Comparison of ENCODE assay signal across 21 cellular contexts in genomic region chr10:97371696-97372095, GRCh38.
"Had no signal": no experiment of that assay in that cellular context is flagged by ENCODE, and none has a peak within 500 bp of the region (broad histone marks: within the 10 kb centered on the region; RNA-seq: fewer than 3 reads in every experiment).

No MANE protein-coding gene starts in this region.

- H3K4me1 ChIP-seq: ascending aorta, tibial nerve, vagina had no signal

- H3K4me3 Mint-ChIP-seq: activated CD4-positive, alpha-beta T cell treated with anti-CD3 and anti-CD28 coated beads, Interleukin-2, amount 10 ng/mL, durations not matched to agents 7 days and 5 days; activated naive CD4-positive, alpha-beta T cell treated with anti-CD3 and anti-CD28 coated beads, Interleukin-2, amount 10 ng/mL, durations not matched to agents 7 days and 5 days; central memory CD8-positive, alpha-beta T cell; naive thymus-derived CD8-positive, alpha-beta T cell had no signal

- H3K27me3 Mint-ChIP-seq: activated CD4-positive, alpha-beta T cell treated with anti-CD3 and anti-CD28 coated beads, Interleukin-2, amount 10 ng/mL, durations not matched to agents 7 days and 5 days; activated naive CD4-positive, alpha-beta T cell treated with anti-CD3 and anti-CD28 coated beads, Interleukin-2, amount 10 ng/mL, durations not matched to agents 7 days and 5 days; central memory CD8-positive, alpha-beta T cell; naive thymus-derived CD8-positive, alpha-beta T cell had no signal

- H3K27ac ChIP-seq: ascending aorta, coronary artery, gastrocnemius medialis, tibial nerve, vagina had no signal

- H3K27ac Mint-ChIP-seq: activated CD4-positive, alpha-beta T cell treated with anti-CD3 and anti-CD28 coated beads, Interleukin-2, amount 10 ng/mL, durations not matched to agents 7 days and 5 days; activated naive CD4-positive, alpha-beta T cell treated with anti-CD3 and anti-CD28 coated beads, Interleukin-2, amount 10 ng/mL, durations not matched to agents 7 days and 5 days; naive thymus-derived CD8-positive, alpha-beta T cell had no signal

- H3K9me3 ChIP-seq: ascending aorta, gastrocnemius medialis, heart left ventricle, mucosa of descending colon, tibial nerve, vagina had no signal

- ATAC-seq: activated CD4-positive, CD25-positive, alpha-beta regulatory T cell treated with anti-CD3 and anti-CD28 coated beads, Interleukin-2, amount 50 U/mL, for 24 hours; gastrocnemius medialis; heart left ventricle; naive thymus-derived CD8-positive, alpha-beta T cell; stimulated activated naive CD8-positive, alpha-beta T cell treated with anti-CD3 and anti-CD28 coated beads, Interleukin-15, Interleukin-2, amounts not matched to agents 100 U/mL and 50 U/mL, for 24 hours had no signal

- H3K27me3 ChIP-seq: ascending aorta, gastrocnemius medialis, heart left ventricle, tibial nerve, vagina had no signal

- H3K4me3 ChIP-seq: ascending aorta, coronary artery, gastrocnemius medialis, heart left ventricle, mucosa of descending colon, tibial nerve, vagina had no signal

- H3K9me3 Mint-ChIP-seq: activated CD4-positive, alpha-beta T cell treated with anti-CD3 and anti-CD28 coated beads, Interleukin-2, amount 10 ng/mL, durations not matched to agents 7 days and 5 days; activated naive CD4-positive, alpha-beta T cell treated with anti-CD3 and anti-CD28 coated beads, Interleukin-2, amount 10 ng/mL, durations not matched to agents 7 days and 5 days; central memory CD8-positive, alpha-beta T cell; naive thymus-derived CD8-positive, alpha-beta T cell had no signal

- H3K4me1 Mint-ChIP-seq: central memory CD8-positive, alpha-beta T cell had no signal

- DNase-seq: activated CD4-positive, alpha-beta T cell treated with anti-CD3 and anti-CD28 coated beads, Interleukin-2, amount 10 ng/mL, durations not matched to agents 7 days and 5 days; activated CD8-positive, alpha-beta memory T cell treated with anti-CD3 and anti-CD28 coated beads, Interleukin-2, amount 50 U/mL, for 4 hours; activated effector memory CD4-positive, alpha-beta T cell treated with Interleukin-2 at 50 U/mL for 16 hours; activated naive CD4-positive, alpha-beta T cell treated with anti-CD3 and anti-CD28 coated beads, Interleukin-2, amount 10 ng/mL, durations not matched to agents 7 days and 5 days; activated T-cell treated with anti-CD3 and anti-CD28 coated beads, Interleukin-2, amount 50 U/mL, for 48 hours; gastrocnemius medialis; mesenchymal stem cell; mucosa of descending colon; naive thymus-derived CD8-positive, alpha-beta T cell; posterior cingulate gyrus; stimulated activated CD4-positive, alpha-beta T cell treated with anti-CD3 and anti-CD28 coated beads, Interleukin-12 subunit alpha, Interleukin-12 subunit beta, amount 100 ng/mL, for 4 hours; stimulated activated CD4-positive, alpha-beta T cell treated with anti-CD3 and anti-CD28 coated beads, Interleukin-1b, Interleukin-23, amount 100 ng/mL, for 48 hours; stimulated activated CD8-positive, alpha-beta memory T cell treated with anti-CD3 and anti-CD28 coated beads, Interleukin-4, amount 100 ng/mL, for 48 hours; stimulated activated naive CD8-positive, alpha-beta T cell treated with anti-CD3 and anti-CD28 coated beads, Interleukin-15, Interleukin-2, amounts not matched to agents 100 U/mL and 50 U/mL, for 24 hours had no signal
